ENCODE assay signal across 22 cellular contexts in the genomic region with DNA sequence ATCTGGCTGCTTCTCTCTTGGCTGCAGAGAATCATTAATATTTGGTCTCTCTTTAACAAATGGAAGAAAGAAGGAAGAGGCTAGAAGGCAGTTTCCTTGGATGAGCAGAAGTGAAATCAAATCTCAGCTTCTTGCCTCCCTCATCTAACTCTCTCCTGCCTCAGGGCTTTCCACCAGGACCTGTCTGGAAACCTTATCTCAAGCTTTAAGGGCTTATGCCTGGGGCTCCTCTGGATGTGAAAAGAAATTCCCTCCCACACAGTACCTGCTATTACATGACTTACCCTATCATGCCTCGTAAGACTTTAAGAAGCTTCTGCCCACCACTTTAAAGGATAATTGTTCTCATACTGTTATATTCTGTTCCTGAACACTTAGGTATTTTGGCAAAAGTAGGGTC. TPM values are rescaled to one million over a fixed set of nuclear protein-coding genes. Genes with fewer than 3 reads are reported as not detected.
A peak's percentile ranks its signal among the peaks of the same experiment; 100 is the strongest.
DNase-seq lines count a peak whose midpoint lies in the region; ATAC-seq and TF ChIP-seq lines count a peak whose summit lies in the region.
"Had no signal": no experiment of that assay in that cellular context is flagged by ENCODE, and none has a peak within 500 bp of the region (broad histone marks: within the 10 kb centered on the region; RNA-seq: fewer than 3 reads in every experiment).

No MANE protein-coding gene starts in this region.

- no CpG with 5 or more reads among the region's 1 CpG for WGBS in mesendoderm (ENCODE audit: extremely low coverage, insufficient coverage, low lambda C conversion rate)
- no CpG with 5 or more reads among the region's 1 CpG for WGBS in trophoblast cell (ENCODE audit: extremely low coverage, insufficient coverage, insufficient read length)
- no CpG with 5 or more reads among the region's 1 CpG for WGBS in mesenchymal stem cell

- H4K91ac ChIP-seq in trophoblast cell (ENCODE audit: low read depth, low read length), result no peak overlapping the region
- H4K91ac ChIP-seq in mesenchymal stem cell (ENCODE audit: low read length), result no peak overlapping the region

- H3K4me3 ChIP-seq in WERI-Rb-1 (ENCODE audit: low read depth, low read length) (no peak overlapping the region), mesendoderm (ENCODE audit: low read length) (no peak overlapping the region), trophoblast cell (ENCODE audit: low read depth, low read length) (no peak overlapping the region), mesenchymal stem cell (ENCODE audit: insufficient read depth in 1 of 2, low read depth in 1 of 2, low read length in 2 of 2) (no peak overlapping the region)
- H3K4me3 ChIP-seq: BLaER1 treated with 17β-estradiol and CSF1 and Interleukin-3, amounts not matched to agents 10 nM and 100 nM; GM23248 had no signal

- H3K9me3 ChIP-seq in WERI-Rb-1 (ENCODE audit: severe bottlenecking), result no peaks in the 10 kb centered on the region
- H3K9me3 ChIP-seq in trophoblast cell (ENCODE audit: insufficient read depth, low read depth, low read length), result no peaks in the 10 kb centered on the region
- H3K9me3 ChIP-seq in mesenchymal stem cell (ENCODE audit: control insufficient read depth, low read length), result no peaks in the 10 kb centered on the region
- H3K9me3 ChIP-seq: BE2C; BLaER1 treated with 17β-estradiol and CSF1 and Interleukin-3, amounts not matched to agents 10 nM and 100 nM had no signal

- H3K18ac ChIP-seq in mesendoderm (ENCODE audit: low read length), result no peak overlapping the region
- H3K18ac ChIP-seq in trophoblast cell (ENCODE audit: low read length), result no peak overlapping the region
- no peak overlapping the region for H3K18ac ChIP-seq in mesenchymal stem cell (ENCODE audit: low read depth in 1 of 2, low read length in 2 of 2)

- H2AK5ac ChIP-seq in mesendoderm (ENCODE audit: low read length) (no peak overlapping the region), trophoblast cell (ENCODE audit: low read length) (no peak overlapping the region), mesenchymal stem cell (ENCODE audit: low read length, severe bottlenecking) (no peak overlapping the region)

- no peak overlapping the region for H3K4me2 ChIP-seq in mesendoderm (ENCODE audit: low read length)
- no peak overlapping the region for H3K4me2 ChIP-seq in trophoblast cell (ENCODE audit: low read length)
- H3K4me2 ChIP-seq in mesenchymal stem cell (ENCODE audit: low read length, poor library complexity, severe bottlenecking), result no peak overlapping the region
- H3K4me2 ChIP-seq: BLaER1 treated with 17β-estradiol and CSF1 and Interleukin-3, amounts not matched to agents 10 nM and 100 nM had no signal

- H2BK15ac ChIP-seq in mesendoderm (replicated peaks; ENCODE audit: low read depth) (no peak overlapping the region), mesenchymal stem cell (ENCODE audit: low read depth, poor library complexity, severe bottlenecking) (no peak overlapping the region)

- H3K4ac ChIP-seq in mesendoderm (ENCODE audit: low read depth, low read length), result no peak overlapping the region
- peak overlapping the region; percentile 64 for H3K4ac ChIP-seq in trophoblast cell (ENCODE audit: low read depth, low read length)
- no peak overlapping the region for H3K4ac ChIP-seq in mesenchymal stem cell (ENCODE audit: low read depth in 1 of 2, low read length in 2 of 2)

- H3K27ac ChIP-seq in WERI-Rb-1 (no peak overlapping the region), mesendoderm (ENCODE audit: low read depth, low read length) (no peak overlapping the region), trophoblast cell (ENCODE audit: low read depth, low read length) (peak overlapping the region; percentile 9), mesenchymal stem cell (ENCODE audit: low read length, poor library complexity, severe bottlenecking) (no peak overlapping the region)
- H3K27ac ChIP-seq: 22Rv1; BLaER1 treated with 17β-estradiol and CSF1 and Interleukin-3, amounts not matched to agents 10 nM and 100 nM; GM23248 had no signal

- ATAC-seq in HG03097 (IDR thresholded peaks at IDR 0.05; ENCODE audit: low FRiP score, unreplicated experiment), result no peak
- ATAC-seq in GM21360 (IDR thresholded peaks at IDR 0.05; ENCODE audit: unreplicated experiment), result no peak
- ATAC-seq in GM19395 (IDR thresholded peaks at IDR 0.05; ENCODE audit: unreplicated experiment), result no peak

- H2BK12ac ChIP-seq in trophoblast cell (ENCODE audit: low read length), result no peak overlapping the region
- no peak overlapping the region for H2BK12ac ChIP-seq in mesenchymal stem cell (ENCODE audit: low read length in 2 of 2)

- H3K23ac ChIP-seq in mesendoderm (ENCODE audit: low read length), result no peak overlapping the region
- no peak overlapping the region for H3K23ac ChIP-seq in trophoblast cell (ENCODE audit: low read length)
- H3K23ac ChIP-seq in mesenchymal stem cell (ENCODE audit: low read length in 2 of 2), result no peak overlapping the region

- H2BK5ac ChIP-seq in mesendoderm (ENCODE audit: low read length), result no peak overlapping the region
- peak overlapping the region; percentile 11 for H2BK5ac ChIP-seq in trophoblast cell (ENCODE audit: low read depth, low read length, poor library complexity)
- no peak overlapping the region for H2BK5ac ChIP-seq in mesenchymal stem cell (ENCODE audit: low read depth, low read length, poor library complexity, severe bottlenecking)

- H4K8ac ChIP-seq in mesendoderm (ENCODE audit: low read depth, low read length), result no peak overlapping the region
- H4K8ac ChIP-seq in trophoblast cell (ENCODE audit: low read depth, low read length), result no peak overlapping the region
- H4K8ac ChIP-seq in mesenchymal stem cell (ENCODE audit: low read length), result no peak overlapping the region

- no peaks in the 10 kb centered on the region for H3K79me2 ChIP-seq in mesendoderm (ENCODE audit: control insufficient read depth, insufficient read depth, low read length)
- H3K79me2 ChIP-seq in trophoblast cell (ENCODE audit: control insufficient read depth, insufficient read depth, low read length, poor library complexity), result no peaks in the 10 kb centered on the region

- no peaks in the 10 kb centered on the region for H3K79me1 ChIP-seq in mesendoderm (ENCODE audit: low read length)
- H3K79me1 ChIP-seq in trophoblast cell (ENCODE audit: low read length), result peaks cover 6% of the 10 kb centered on the region
- no peaks in the 10 kb centered on the region for H3K79me1 ChIP-seq in mesenchymal stem cell (replicated peaks; ENCODE audit: low read length, poor library complexity, severe bottlenecking)

- H3K14ac ChIP-seq in trophoblast cell (ENCODE audit: low read length) (no peak overlapping the region), mesenchymal stem cell (ENCODE audit: low read length in 2 of 2) (no peak overlapping the region)

- TF ChIP-seq CTCF in WERI-Rb-1 (IDR thresholded peaks at IDR 0.05; ENCODE audit: low read depth, low read length), result no peak

- H3K4me1 ChIP-seq in mesendoderm (ENCODE audit: control insufficient read depth, low read depth, low read length), result no peaks in the 10 kb centered on the region
- H3K4me1 ChIP-seq in trophoblast cell (ENCODE audit: control insufficient read depth in 1 of 2, insufficient read depth in 2 of 2, low read length in 2 of 2), result peaks cover 20 to 21% of the 10 kb centered on the region in 2 experiments
- no peaks in the 10 kb centered on the region for H3K4me1 ChIP-seq in mesenchymal stem cell (ENCODE audit: control insufficient read depth, insufficient read depth, low read depth, low read length)
- H3K4me1 ChIP-seq: BE2C; BLaER1 treated with 17β-estradiol and CSF1 and Interleukin-3, amounts not matched to agents 10 nM and 100 nM had no signal

- no peak overlapping the region for H3K9ac ChIP-seq in mesendoderm (ENCODE audit: low read length)
- no peak overlapping the region for H3K9ac ChIP-seq in trophoblast cell (ENCODE audit: low read length)
- H3K9ac ChIP-seq in mesenchymal stem cell (ENCODE audit: low read length), result no peak overlapping the region
- H3K9ac ChIP-seq: BLaER1 treated with 17β-estradiol and CSF1 and Interleukin-3, amounts not matched to agents 10 nM and 100 nM; GM23248 had no signal

- peak; percentile 72 for DNase-seq in ELF-1 (ENCODE audit: low read depth, low spot score)
- DNase-seq in WERI-Rb-1, result peak; percentile 36
- DNase-seq in mesendoderm, result peak; percentile 72
- peak; percentile 92 to 93 for DNase-seq in trophoblast cell
- DNase-seq in mesenchymal stem cell, result no peak
- DNase-seq: AML-193; BE2C; Calu3; CD4-positive, alpha-beta T cell; CD8-positive, alpha-beta memory T cell; DMS53; DMS79 treated with DMSO at 0.1 percent for 48 hours; GM23248; H7; HCEC 1CT had no signal

- H2BK120ac ChIP-seq in mesendoderm (ENCODE audit: low read depth, low read length) (no peak overlapping the region), trophoblast cell (ENCODE audit: insufficient read depth, low read length, poor library complexity) (no peak overlapping the region), mesenchymal stem cell (ENCODE audit: low read depth, low read length) (no peak overlapping the region)

- H4K5ac ChIP-seq in mesendoderm (ENCODE audit: low read length), result no peak overlapping the region

- H3K36me3 ChIP-seq in WERI-Rb-1 (no peaks in the 10 kb centered on the region), mesendoderm (ENCODE audit: control insufficient read depth, insufficient read depth, low read length) (no peaks in the 10 kb centered on the region), trophoblast cell (ENCODE audit: control insufficient read depth in 1 of 2, insufficient read depth in 2 of 2, low read length in 2 of 2) (peaks cover 2 to 9% of the 10 kb centered on the region in 2 experiments), mesenchymal stem cell (ENCODE audit: control insufficient read depth in 1 of 2, insufficient read depth in 2 of 2, low read depth in 1 of 2, low read length in 2 of 2) (no peaks in the 10 kb centered on the region)
- H3K36me3 ChIP-seq: BE2C; BLaER1 treated with 17β-estradiol and CSF1 and Interleukin-3, amounts not matched to agents 10 nM and 100 nM had no signal

- H2AFZ ChIP-seq in trophoblast cell (ENCODE audit: insufficient read depth, low read length, poor library complexity) (no peak overlapping the region), mesenchymal stem cell (ENCODE audit: low read depth, low read length) (no peak overlapping the region)
- H2AFZ ChIP-seq: GM23248 had no signal

- no peak overlapping the region for H3K56ac ChIP-seq in mesendoderm (ENCODE audit: low read length)

- no peak overlapping the region for H4K12ac ChIP-seq in trophoblast cell (ENCODE audit: low read depth, low read length)

- H3K27me3 ChIP-seq in WERI-Rb-1 (ENCODE audit: insufficient read depth, low read depth, severe bottlenecking) (no peaks in the 10 kb centered on the region), mesendoderm (ENCODE audit: insufficient read depth, low read length, poor library complexity) (no peaks in the 10 kb centered on the region), trophoblast cell (ENCODE audit: insufficient read depth, low read length) (no peaks in the 10 kb centered on the region), mesenchymal stem cell (ENCODE audit: control insufficient read depth in 1 of 2, insufficient read depth in 1 of 2, low read length in 2 of 2) (peaks cover 38 to 44% of the 10 kb centered on the region in 2 experiments)
- H3K27me3 ChIP-seq: BLaER1 treated with 17β-estradiol and CSF1 and Interleukin-3, amounts not matched to agents 10 nM and 100 nM had no signal

RNA-seq across cellular contexts. Expression of a gene that starts 8.9 kb away (rescaled TPM):
- polyA plus RNA-seq in mesendoderm (2013, experiment 1 of 2), result 0.07 TPM
- 0.03 TPM for polyA plus RNA-seq in mesendoderm (2013, experiment 2 of 2)
- 148 and 161 TPM in 2 replicates for polyA plus RNA-seq in trophoblast cell (2013)
- not detected for polyA plus RNA-seq in mesenchymal stem cell (2013, experiment 1 of 2)
- polyA plus RNA-seq in mesenchymal stem cell (2013, experiment 2 of 2), result not detected
- polyA plus RNA-seq: AG04450; CD14-positive monocyte; CD8-positive, alpha-beta memory T cell; GM23248 had no signal
